27 cellular contexts compared by ENCODE assay signal in genomic region chr22:39893526-39893925, GRCh38. TPM values are rescaled to one million over a fixed set of nuclear protein-coding genes. Genes with fewer than 3 reads are reported as not detected.
"Had no signal": no experiment of that assay in that cellular context is flagged by ENCODE, and none has a peak within 500 bp of the region (broad histone marks: within the 10 kb centered on the region; RNA-seq: fewer than 3 reads in every experiment).

Gene ENTHD1 (minus strand): TSS chr22:39893760. CDS start chr22:39887748, 6,012 bp downstream.

- H3K4me1 Mint-ChIP-seq: nephron progenitor cell had no signal

- H3K4me3 ChIP-seq: breast epithelium, esophagus muscularis mucosa, gastrocnemius medialis, thoracic aorta, upper lobe of left lung had no signal

- H3K27ac ChIP-seq: breast epithelium, esophagus muscularis mucosa, gastrocnemius medialis, thoracic aorta, upper lobe of left lung had no signal

- H3K27me3 ChIP-seq: breast epithelium, upper lobe of left lung had no signal

- H3K36me3 ChIP-seq: breast epithelium, esophagus muscularis mucosa, gastrocnemius medialis, thoracic aorta, upper lobe of left lung had no signal

- ATAC-seq: activated naive CD4-positive, alpha-beta T cell treated with anti-CD3 and anti-CD28 coated beads, Interleukin-2, amount 50 U/mL, for 72 hours; gastrocnemius medialis; left colon; sciatic nerve; stimulated activated effector memory CD8-positive, alpha-beta T cell treated with anti-CD3 and anti-CD28 coated beads, Interleukin-12 subunit alpha, Interleukin-12 subunit beta, amount 100 ng/mL, for 72 hours; T-helper 17 cell had no signal

- H3K4me3 Mint-ChIP-seq: activated CD4-positive, alpha-beta memory T cell treated with anti-CD3 and anti-CD28 coated beads, Interleukin-2, amount 10 ng/mL, durations not matched to agents 7 days and 5 days; activated T-helper 1 cell treated with anti-CD3 and anti-CD28 coated beads, Interleukin-12 subunit alpha, Interleukin-12 subunit beta, Interleukin-2, Interleukin-4 antibody, amounts not matched to agents 30 ng/mL and 10 ng/mL and 1 ng/mL, durations not matched to agents 14 hours and 24 hours and 36 hours; central memory CD8-positive, alpha-beta T cell; memory B cell; nephron progenitor cell; stimulated activated effector memory CD8-positive, alpha-beta T cell treated with anti-CD3 and anti-CD28 coated beads, Interleukin-12 subunit alpha, Interleukin-12 subunit beta, amount 100 ng/mL, for 72 hours; T-helper 17 cell had no signal

- DNase-seq: activated CD4-positive, alpha-beta memory T cell treated with anti-CD3 and anti-CD28 coated beads, Interleukin-2, amount 10 ng/mL, durations not matched to agents 7 days and 5 days; activated CD4-positive, alpha-beta T cell treated with anti-CD3 and anti-CD28 coated beads for 48 hours; activated CD4-positive, CD25-positive, alpha-beta regulatory T cell; activated gamma-delta T cell; effector memory CD4-positive, alpha-beta T cell; gastrocnemius medialis; left colon; nephron progenitor cell; posterior cingulate gyrus; small intestine; stimulated activated CD4-positive, alpha-beta T cell treated with anti-CD3 and anti-CD28 coated beads, Interleukin-2, amount 100 ng/mL, for 24 hours; SW 1271; T-helper 17 cell had no signal

- FAIRE-seq: keratinocyte, small intestine had no signal

- H3K4me1 ChIP-seq: breast epithelium, esophagus muscularis mucosa, gastrocnemius medialis had no signal

- H3K27me3 Mint-ChIP-seq: activated CD4-positive, alpha-beta memory T cell treated with anti-CD3 and anti-CD28 coated beads, Interleukin-2, amount 10 ng/mL, durations not matched to agents 7 days and 5 days; central memory CD8-positive, alpha-beta T cell; memory B cell; T-helper 17 cell had no signal

- H3K9me3 ChIP-seq: breast epithelium, esophagus muscularis mucosa, gastrocnemius medialis, thoracic aorta, upper lobe of left lung had no signal

- H3K9me3 Mint-ChIP-seq: activated CD4-positive, alpha-beta memory T cell treated with anti-CD3 and anti-CD28 coated beads, Interleukin-2, amount 10 ng/mL, durations not matched to agents 7 days and 5 days; activated T-helper 1 cell treated with anti-CD3 and anti-CD28 coated beads, Interleukin-12 subunit alpha, Interleukin-12 subunit beta, Interleukin-2, Interleukin-4 antibody, amounts not matched to agents 30 ng/mL and 10 ng/mL and 1 ng/mL, durations not matched to agents 14 hours and 24 hours and 36 hours; central memory CD8-positive, alpha-beta T cell; memory B cell; nephron progenitor cell; stimulated activated effector memory CD8-positive, alpha-beta T cell treated with anti-CD3 and anti-CD28 coated beads, Interleukin-12 subunit alpha, Interleukin-12 subunit beta, amount 100 ng/mL, for 72 hours had no signal

- H3K27ac Mint-ChIP-seq: activated CD4-positive, alpha-beta memory T cell treated with anti-CD3 and anti-CD28 coated beads, Interleukin-2, amount 10 ng/mL, durations not matched to agents 7 days and 5 days; activated naive CD4-positive, alpha-beta T cell treated with anti-CD3 and anti-CD28 coated beads, Interleukin-2, amount 50 U/mL, for 72 hours; activated T-helper 1 cell treated with anti-CD3 and anti-CD28 coated beads, Interleukin-12 subunit alpha, Interleukin-12 subunit beta, Interleukin-2, Interleukin-4 antibody, amounts not matched to agents 30 ng/mL and 10 ng/mL and 1 ng/mL, durations not matched to agents 14 hours and 24 hours and 36 hours; nephron progenitor cell; stimulated activated effector memory CD8-positive, alpha-beta T cell treated with anti-CD3 and anti-CD28 coated beads, Interleukin-12 subunit alpha, Interleukin-12 subunit beta, amount 100 ng/mL, for 72 hours; T-helper 17 cell had no signal

- H3K36me3 Mint-ChIP-seq: memory B cell; stimulated activated effector memory CD8-positive, alpha-beta T cell treated with anti-CD3 and anti-CD28 coated beads, Interleukin-12 subunit alpha, Interleukin-12 subunit beta, amount 100 ng/mL, for 72 hours had no signal

RNA-seq across cellular contexts. Expression of gene ENTHD1, which starts in this region (rescaled TPM):
- total RNA-seq: breast epithelium, dermis microvascular lymphatic vessel endothelial cell, esophagus muscularis mucosa, gastrocnemius medialis, left colon, lower leg skin, omental fat pad, T-helper 17 cell, thoracic aorta had no signal
- polyA plus RNA-seq: keratinocyte had no signal
